Comparison of ENCODE assay signal across 24 cellular contexts in genomic region chr14:94473666-94474410, GRCh38. TPM values are rescaled to one million over a fixed set of nuclear protein-coding genes. Genes with fewer than 3 reads are reported as not detected.
DNase-seq lines count a peak whose midpoint lies in the region; ATAC-seq, FAIRE-seq and TF ChIP-seq lines count a peak whose summit lies in the region.
"Had no signal": no experiment of that assay in that cellular context is flagged by ENCODE, and none has a peak within 500 bp of the region (broad histone marks: within the 10 kb centered on the region; RNA-seq: fewer than 3 reads in every experiment).

No MANE protein-coding gene starts in this region.

- no peak for DNase-seq in HCT116 (ENCODE audit: low read depth, low spot score)
- peak; percentile 81 for DNase-seq in NB4 (ENCODE audit: low read depth)
- DNase-seq in activated B cell treated with CpG ODN at 0.5 μM for 24 hours, result no peak
- no peak for DNase-seq in mesenchymal stem cell
- DNase-seq in NCI-H526 treated with DMSO at 0.1 percent for 48 hours (lab: John Stamatoyannopoulos, UW), result no peak
- no peak for DNase-seq in activated T-cell treated with anti-CD3 and anti-CD28 coated beads, Interleukin-2, amount 50 U/mL, for 48 hours
- DNase-seq in urothelium cell line (ENCODE audit: low spot score), result no peak
- DNase-seq: activated CD4-positive, alpha-beta T cell treated with anti-CD3 and anti-CD28 coated beads for 48 hours; CD8-positive, alpha-beta T cell; effector memory CD8-positive, alpha-beta T cell; esophagus squamous epithelium; HFFc6; naive thymus-derived CD8-positive, alpha-beta T cell; NCI-H146; NCI-H526; SHP77 treated with DMSO at 0.1 percent for 48 hours; thyroid gland had no signal

- H3K18ac ChIP-seq in mesenchymal stem cell (ENCODE audit: low read depth in 1 of 2, low read length in 2 of 2), result no peak overlapping the region

- peaks cover 3% of the 10 kb centered on the region for H3K27me3 Mint-ChIP-seq in activated B cell treated with CpG ODN at 0.5 μM for 24 hours

- no peak overlapping the region for H2BK5ac ChIP-seq in mesenchymal stem cell (ENCODE audit: low read depth, low read length, poor library complexity, severe bottlenecking)

- no peak overlapping the region for H4K8ac ChIP-seq in mesenchymal stem cell (ENCODE audit: low read length)

- H2BK15ac ChIP-seq in mesenchymal stem cell (ENCODE audit: low read depth, poor library complexity, severe bottlenecking), result no peak overlapping the region

- no peak overlapping the region for H3K14ac ChIP-seq in mesenchymal stem cell (ENCODE audit: low read length in 2 of 2)

- no peaks in the 10 kb centered on the region for H3K9me2 ChIP-seq in HCT116 (ENCODE audit: insufficient read depth)

- CTCF ChIA-PET in HCT116 (lab: Charles Lee), result interaction anchor here (1.8 to 4.0 kb wide), 2 partner anchors 12 to 13 kb away, joined by 4 to 23 read pairs; no protein-coding TSS in a partner anchor
- CTCF ChIA-PET in activated B cell treated with CpG ODN at 0.5 μM for 24 hours (lab: Charles Lee), result interaction anchor here (1.7 kb wide), 1 partner anchor 12 kb away, joined by 5 read pairs; no protein-coding TSS in a partner anchor

- H3K9me3 ChIP-seq in HCT116 (ENCODE audit: control insufficient read depth in 1 of 2, insufficient read depth in 1 of 2, low read depth in 1 of 2, low read length in 2 of 2) (no peaks in the 10 kb centered on the region; a peak in 1 of 4 replicates), mesenchymal stem cell (ENCODE audit: control insufficient read depth, low read length) (peaks cover 18% of the 10 kb centered on the region)
- H3K9me3 ChIP-seq: thyroid gland had no signal

- FAIRE-seq in urothelium cell line (lab: Jason Lieb, UNC), result no peak

- H4K91ac ChIP-seq in mesenchymal stem cell (ENCODE audit: low read length), result no peak overlapping the region

- H3K4me3 ChIP-seq in HCT116 (replicated peaks in 1 of 2; ENCODE audit: low read depth in 1 of 2, low read length in 2 of 2), result no peak overlapping the region
- no peak overlapping the region for H3K4me3 ChIP-seq in NB4 (ENCODE audit: low read depth, low read length)
- no peak overlapping the region for H3K4me3 ChIP-seq in mesenchymal stem cell (ENCODE audit: insufficient read depth in 1 of 2, low read depth in 1 of 2, low read length in 2 of 2)
- H3K4me3 ChIP-seq: esophagus squamous epithelium, thyroid gland had no signal

- H2AFZ ChIP-seq in HCT116 (ENCODE audit: low read depth, low read length, poor library complexity, severe bottlenecking) (no peak overlapping the region), mesenchymal stem cell (ENCODE audit: low read depth, low read length) (no peak overlapping the region)

- H3K4me1 Mint-ChIP-seq in activated B cell treated with CpG ODN at 0.5 μM for 24 hours, result peaks cover 22% of the 10 kb centered on the region
- H3K4me1 Mint-ChIP-seq: naive thymus-derived CD8-positive, alpha-beta T cell had no signal

- no peaks in the 10 kb centered on the region for H3K79me1 ChIP-seq in mesenchymal stem cell (replicated peaks; ENCODE audit: low read length, poor library complexity, severe bottlenecking)

- RAD21 ChIA-PET in HCT116 (lab: Charles Lee; ENCODE audit: low non-redundant PET in 1 of 2, low total read pairs in 2 of 2, uncharacterized antibody in 2 of 2, unreplicated experiment in 2 of 2), result no interaction called here

- H2AK5ac ChIP-seq in mesenchymal stem cell (ENCODE audit: low read length, severe bottlenecking), result peak overlapping the region; percentile 50

- H3K79me2 ChIP-seq in HCT116 (ENCODE audit: insufficient read depth, low read length), result no peaks in the 10 kb centered on the region

- H3K4ac ChIP-seq in mesenchymal stem cell (ENCODE audit: low read depth in 1 of 2, low read length in 2 of 2), result no peak overlapping the region

- H3K9me3 Mint-ChIP-seq in activated B cell treated with CpG ODN at 0.5 μM for 24 hours, result peaks cover 9% of the 10 kb centered on the region

- H3K27me3 ChIP-seq in HCT116 (ENCODE audit: insufficient read depth, low read length) (no peaks in the 10 kb centered on the region; the same call in 1 of the 2 replicates), mesenchymal stem cell (ENCODE audit: control insufficient read depth in 1 of 2, insufficient read depth in 1 of 2, low read length in 2 of 2) (peaks cover 0 to 40% of the 10 kb centered on the region in 2 experiments)
- H3K27me3 ChIP-seq: thyroid gland had no signal

- no peaks in the 10 kb centered on the region for H3K36me3 Mint-ChIP-seq in activated B cell treated with CpG ODN at 0.5 μM for 24 hours (ENCODE audit: low read depth)
- H3K36me3 Mint-ChIP-seq: CD8-positive, alpha-beta T cell had no signal

- H4K20me1 ChIP-seq in HCT116 (ENCODE audit: insufficient read depth), result no peaks in the 10 kb centered on the region

- intact Hi-C loops in HCT116 (cut with micrococcal nuclease), result no loop called here
- intact Hi-C loops in activated B cell treated with CpG ODN at 0.5 μM for 24 hours (cut with micrococcal nuclease), result loop anchor here (1.0 kb wide), 1 partner anchor 7 kb away; no protein-coding TSS in a partner anchor

- H3K27ac Mint-ChIP-seq in activated B cell treated with CpG ODN at 0.5 μM for 24 hours, result peak overlapping the region; percentile 27
- H3K27ac Mint-ChIP-seq: CD8-positive, alpha-beta T cell; effector memory CD8-positive, alpha-beta T cell; HFFc6; naive thymus-derived CD8-positive, alpha-beta T cell; stimulated activated naive CD8-positive, alpha-beta T cell treated with anti-CD3 and anti-CD28 coated beads, Interleukin-15, Interleukin-2, amounts not matched to agents 100 ng/mL and 50 ng/mL, for 24 hours; T-helper 1 cell treated with Interleukin-12 subunit alpha and Interleukin-12 subunit beta and Interleukin-4 antibody, amounts not matched to agents 30 μg/mL and 1 μg/mL, for 36 hours had no signal

- H3K9ac ChIP-seq in HCT116 (ENCODE audit: low read length) (no peak overlapping the region), mesenchymal stem cell (ENCODE audit: low read length) (no peak overlapping the region)

- TF ChIP-seq CTCF in HCT116 (IDR thresholded peaks at IDR 0.05 in 2 of 3, conservative IDR thresholded peaks at IDR 0.05 in 1 of 3; ENCODE audit: borderline replicate concordance in 1 of 3, insufficient read depth in 1 of 3, low read depth in 2 of 3, low read length in 2 of 3) (no peak), NB4 (IDR thresholded peaks at IDR 0.05; ENCODE audit: low read depth, low read length) (no peak), activated B cell treated with CpG ODN at 0.5 μM for 24 hours (IDR thresholded peaks at IDR 0.05) (no peak)

- no peak overlapping the region for H2BK12ac ChIP-seq in mesenchymal stem cell (ENCODE audit: low read length in 2 of 2)

- H3K4me3 Mint-ChIP-seq in activated B cell treated with CpG ODN at 0.5 μM for 24 hours, result peak overlapping the region; percentile 16
- H3K4me3 Mint-ChIP-seq: CD8-positive, alpha-beta T cell; effector memory CD8-positive, alpha-beta T cell; HFFc6; naive thymus-derived CD8-positive, alpha-beta T cell; stimulated activated naive CD8-positive, alpha-beta T cell treated with anti-CD3 and anti-CD28 coated beads, Interleukin-15, Interleukin-2, amounts not matched to agents 100 ng/mL and 50 ng/mL, for 24 hours; T-helper 1 cell treated with Interleukin-12 subunit alpha and Interleukin-12 subunit beta and Interleukin-4 antibody, amounts not matched to agents 30 μg/mL and 1 μg/mL, for 36 hours had no signal

- H3K27ac ChIP-seq in HCT116 (ENCODE audit: low read depth, low read length), result no peak overlapping the region
- peak overlapping the region; percentile 64 for H3K27ac ChIP-seq in mesenchymal stem cell (ENCODE audit: low read length, poor library complexity, severe bottlenecking)
- H3K27ac ChIP-seq: esophagus squamous epithelium, thyroid gland had no signal

- no peak for TF ChIP-seq POLR2A in HCT116 (IDR thresholded peaks at IDR 0.05; ENCODE audit: borderline replicate concordance, extremely low read depth, insufficient read depth, insufficient read length)
- TF ChIP-seq POLR2A in NB4 (IDR thresholded peaks at IDR 0.05; ENCODE audit: extremely low read depth, insufficient read length), result no peak
- no peak for TF ChIP-seq POLR2A in GM18505 (IDR thresholded peaks at IDR 0.05; ENCODE audit: borderline replicate concordance, extremely low read depth, insufficient read depth, insufficient read length)

- 84% methylated on average over 16 of the region's 16 CpGs for WGBS in mesenchymal stem cell

- no TSS peak for BruUV-seq in HCT116 (replicated peaks; lab: Mats Ljungman, UMichigan)

- no peak; the same call in 1 of the 2 replicates for ATAC-seq in HCT116
- ATAC-seq in activated B cell treated with CpG ODN at 0.5 μM for 24 hours (ENCODE audit: low read depth), result peak; percentile 40
- ATAC-seq in GM18505 (IDR thresholded peaks at IDR 0.05; ENCODE audit: unreplicated experiment), result no peak
- ATAC-seq: CD8-positive, alpha-beta T cell; effector memory CD8-positive, alpha-beta T cell; naive thymus-derived CD8-positive, alpha-beta T cell had no signal

- no peak for TF ChIP-seq RAD21 in HCT116 (IDR thresholded peaks at IDR 0.05; ENCODE audit: low read depth)

- no peak overlapping the region for H3K23ac ChIP-seq in mesenchymal stem cell (ENCODE audit: low read length in 2 of 2)

- H3K4me2 ChIP-seq in HCT116 (ENCODE audit: low read length), result peak overlapping the region; percentile 62
- H3K4me2 ChIP-seq in mesenchymal stem cell (ENCODE audit: low read length, poor library complexity, severe bottlenecking), result no peak overlapping the region

- no peaks in the 10 kb centered on the region for H3K36me3 ChIP-seq in HCT116 (ENCODE audit: control insufficient read depth in 1 of 2, insufficient read depth in 2 of 2, low read length in 2 of 2)
- H3K36me3 ChIP-seq in mesenchymal stem cell (ENCODE audit: control insufficient read depth in 1 of 2, insufficient read depth in 2 of 2, low read depth in 1 of 2, low read length in 2 of 2), result no peaks in the 10 kb centered on the region
- H3K36me3 ChIP-seq: esophagus squamous epithelium, thyroid gland had no signal

- H3K4me1 ChIP-seq in HCT116 (ENCODE audit: control insufficient read depth in 1 of 2, insufficient read depth in 2 of 2, low read length in 2 of 2), result peaks cover 0 to 18% of the 10 kb centered on the region in 2 experiments; a peak in 3 of 4 replicates
- H3K4me1 ChIP-seq in mesenchymal stem cell (ENCODE audit: control insufficient read depth, insufficient read depth, low read depth, low read length), result peaks cover 16% of the 10 kb centered on the region
- H3K4me1 ChIP-seq: esophagus squamous epithelium, thyroid gland had no signal

- H2BK120ac ChIP-seq in mesenchymal stem cell (ENCODE audit: low read depth, low read length), result no peak overlapping the region

- POLR2A ChIA-PET in HCT116 (lab: Charles Lee), result no interaction called here
- POLR2A ChIA-PET in activated B cell treated with CpG ODN at 0.5 μM for 24 hours (lab: Charles Lee), result no interaction called here

RNA-seq across cellular contexts. Expression of gene SERPINA9, which starts 2.2 kb away (rescaled TPM):
- total RNA-seq in HCT116 (2021; ENCODE audit: unreplicated experiment) (not detected), activated B cell treated with CpG ODN at 0.5 μM for 24 hours (0.24 and 0.40 TPM in 2 replicates)
- polyA plus RNA-seq in HCT116 (2012), result not detected in 2 replicates
- not detected for polyA plus RNA-seq in mesenchymal stem cell (2013, experiment 1 of 2)
- polyA plus RNA-seq in mesenchymal stem cell (2013, experiment 2 of 2), result not detected
- total RNA-seq: CD8-positive, alpha-beta T cell; esophagus squamous epithelium; HFFc6; kidney epithelial cell; naive thymus-derived CD8-positive, alpha-beta T cell; OCI-LY7; thyroid gland had no signal
- polyA plus RNA-seq: adipose tissue; naive thymus-derived CD8-positive, alpha-beta T cell had no signal

RNA-seq across cellular contexts. Expression of gene SERPINA11, which starts 21.2 kb away (rescaled TPM):
- total RNA-seq in HCT116 (2021; ENCODE audit: unreplicated experiment) (not detected), activated B cell treated with CpG ODN at 0.5 μM for 24 hours (not detected in 2 replicates)
- polyA plus RNA-seq in HCT116 (2012), result not detected in 2 replicates
- polyA plus RNA-seq in mesenchymal stem cell (2013, experiment 1 of 2), result not detected
- not detected for polyA plus RNA-seq in mesenchymal stem cell (2013, experiment 2 of 2)
- total RNA-seq: CD8-positive, alpha-beta T cell; esophagus squamous epithelium; HFFc6; kidney epithelial cell; naive thymus-derived CD8-positive, alpha-beta T cell; OCI-LY7; osteoblast; thyroid gland had no signal
- polyA plus RNA-seq: adipose tissue; naive thymus-derived CD8-positive, alpha-beta T cell had no signal

RNA-seq across cellular contexts. Expression of gene SERPINA12, which starts 35.4 kb away (rescaled TPM):
- total RNA-seq in HCT116 (2021; ENCODE audit: unreplicated experiment) (not detected), activated B cell treated with CpG ODN at 0.5 μM for 24 hours (not detected in 2 replicates)
- polyA plus RNA-seq in HCT116 (2012), result not detected in 2 replicates
- not detected for polyA plus RNA-seq in mesenchymal stem cell (2013, experiment 1 of 2)
- polyA plus RNA-seq in mesenchymal stem cell (2013, experiment 2 of 2), result not detected
- total RNA-seq: CD8-positive, alpha-beta T cell; esophagus squamous epithelium; HFFc6; kidney epithelial cell; naive thymus-derived CD8-positive, alpha-beta T cell; OCI-LY7; osteoblast; thyroid gland had no signal
- polyA plus RNA-seq: adipose tissue; naive thymus-derived CD8-positive, alpha-beta T cell had no signal
